In genomic region chr1:203954293-203954692, GRCh38 we compare ENCODE assay signal across 25 cellular contexts.
"Had no signal": no experiment of that assay in that cellular context is flagged by ENCODE, and none has a peak within 500 bp of the region (broad histone marks: within the 10 kb centered on the region; RNA-seq: fewer than 3 reads in every experiment).

No MANE protein-coding gene starts in this region.

- H3K27me3 ChIP-seq: dorsolateral prefrontal cortex, gastrocnemius medialis, heart right ventricle, left lung had no signal

- H3K4me1 Mint-ChIP-seq: mesothelial cell of epicardium had no signal

- H3K4me3 ChIP-seq: coronary artery, dorsolateral prefrontal cortex, esophagus squamous epithelium, gastrocnemius medialis, heart right ventricle, left lung, lower lobe of right lung, mucosa of descending colon had no signal

- H3K9me3 ChIP-seq: gastrocnemius medialis had no signal

- H3K4me3 Mint-ChIP-seq: mesothelial cell of epicardium had no signal

- FAIRE-seq: colon, islet of Langerhans, keratinocyte had no signal

- H3K36me3 ChIP-seq: esophagus squamous epithelium, gastrocnemius medialis, heart right ventricle, left lung, lower lobe of right lung had no signal

- H3K27ac ChIP-seq: coronary artery, dorsolateral prefrontal cortex, epithelial cell of prostate, esophagus squamous epithelium, gastrocnemius medialis, lower lobe of right lung had no signal

- DNase-seq: dermis blood vessel endothelial cell; dorsolateral prefrontal cortex; effector CD4-positive, alpha-beta T cell; effector memory CD4-positive, alpha-beta T cell; erythroblast; esophagus squamous epithelium; foreskin fibroblast; foreskin melanocyte; gastrocnemius medialis; glutamatergic neuron; head of caudate nucleus; heart right ventricle; hippocampal formation; left cardiac atrium; left lung; left ventricle myocardium superior; lower lobe of right lung; mesenchymal stem cell; mucosa of descending colon had no signal

- H3K4me1 ChIP-seq: esophagus squamous epithelium, gastrocnemius medialis, heart right ventricle, lower lobe of right lung had no signal

- H3K27ac Mint-ChIP-seq: mesothelial cell of epicardium had no signal
